22 cellular contexts compared by ENCODE assay signal in genomic region chr5:43045236-43045635, GRCh38. TPM values are rescaled to one million over a fixed set of nuclear protein-coding genes. Genes with fewer than 3 reads are reported as not detected.
DNase-seq lines count a peak whose midpoint lies in the region; ATAC-seq and TF ChIP-seq lines count a peak whose summit lies in the region.
"Had no signal": no experiment of that assay in that cellular context is flagged by ENCODE, and none has a peak within 500 bp of the region (broad histone marks: within the 10 kb centered on the region; RNA-seq: fewer than 3 reads in every experiment).

No MANE protein-coding gene starts in this region.

- no peak overlapping the region for H3K4me3 ChIP-seq in IMR-90 (ENCODE audit: insufficient read depth, low read depth, low read length)
- H3K4me3 ChIP-seq in naive thymus-derived CD4-positive, alpha-beta T cell (ENCODE audit: low read length) = no peak overlapping the region
- H3K4me3 ChIP-seq: pancreas, sigmoid colon had no signal

- dilution Hi-C loops in IMR-90 (cut with HindIII; ENCODE audit: low sequenced_read_pairs, unreplicated experiment) = no loop called here

- TF ChIP-seq RAD21 in IMR-90 (IDR thresholded peaks at IDR 0.05; ENCODE audit: low read length) = no peak

- H2AK5ac ChIP-seq in IMR-90 (ENCODE audit: low read depth, low read length) = no peak overlapping the region

- BruUV-seq in Calu3 (replicated peaks; lab: Mats Ljungman, UMichigan) (no TSS peak), IMR-90 (replicated peaks; lab: Mats Ljungman, UMichigan) (no TSS peak)

- no peak overlapping the region for H4K91ac ChIP-seq in IMR-90 (ENCODE audit: insufficient read depth, low read depth, low read length)

- no peak overlapping the region for H3K18ac ChIP-seq in IMR-90 (ENCODE audit: low read depth, low read length)

- ATAC-seq in IMR-90 (ENCODE audit: low read depth) (no peak), GM18861 (IDR thresholded peaks at IDR 0.05; ENCODE audit: unreplicated experiment) (no peak), GM21360 (IDR thresholded peaks at IDR 0.05; ENCODE audit: unreplicated experiment) (no peak)
- ATAC-seq in naive thymus-derived CD4-positive, alpha-beta T cell = no peak
- ATAC-seq: activated CD8-positive, alpha-beta T cell treated with anti-CD3 and anti-CD28 coated beads for 36 hours; activated naive CD4-positive, alpha-beta T cell treated with anti-CD3 and anti-CD28 coated beads, Interleukin-2, amount 50 U/mL, for 72 hours; foreskin keratinocyte; left cardiac atrium; pancreas had no signal

- H3K27me3 ChIP-seq in IMR-90 (ENCODE audit: control insufficient read depth, insufficient read depth, low read length) = no peaks in the 10 kb centered on the region
- H3K27me3 ChIP-seq in naive thymus-derived CD4-positive, alpha-beta T cell (ENCODE audit: control insufficient read depth in 2 of 2, insufficient read depth in 2 of 2, low read length in 2 of 2) = no peaks in the 10 kb centered on the region
- H3K27me3 ChIP-seq: foreskin keratinocyte, pancreas, tibial nerve had no signal

- no peaks in the 10 kb centered on the region for H3K9me3 ChIP-seq in IMR-90 (ENCODE audit: control insufficient read depth, insufficient read depth, low read length)
- no peaks in the 10 kb centered on the region for H3K9me3 ChIP-seq in naive thymus-derived CD4-positive, alpha-beta T cell (ENCODE audit: control insufficient read depth in 2 of 3, low read length in 3 of 3)
- H3K9me3 ChIP-seq: pancreas, sigmoid colon, tibial nerve had no signal

- no peak for DNase-seq in Calu3
- no peak for DNase-seq in IMR-90
- no peak for DNase-seq in activated naive CD8-positive, alpha-beta T cell treated with anti-CD3 and anti-CD28 coated beads for 36 hours
- DNase-seq in naive thymus-derived CD4-positive, alpha-beta T cell = no peak
- DNase-seq in superior temporal gyrus (ENCODE audit: extremely low spot score) = no peak
- DNase-seq in KBM-7 = no peak
- DNase-seq: activated CD4-positive, CD25-positive, alpha-beta regulatory T cell; activated CD8-positive, alpha-beta T cell treated with anti-CD3 and anti-CD28 coated beads for 36 hours; activated T-cell treated with anti-CD3 and anti-CD28 coated beads, Interleukin-2, amount 50 U/mL, for 1 hour; cortex of kidney; foreskin keratinocyte; left cardiac atrium; NCI-H1105; pancreas; sigmoid colon; stimulated activated naive CD4-positive, alpha-beta T cell treated with Interleukin-2 at 50 U/mL for 16 hours had no signal

- 50% methylated on average over 2 of the region's 4 CpGs; no CpG with 5 or more reads in 1 of the 2 experiments for WGBS in IMR-90 (ENCODE audit: extremely low coverage in 2 of 2, insufficient read length in 1 of 2), 2 experiments

- no peak overlapping the region for H4K5ac ChIP-seq in IMR-90 (ENCODE audit: low read depth, low read length)

- H3K4ac ChIP-seq in IMR-90 (ENCODE audit: low read depth, low read length) = peak overlapping the region; percentile 4; the same call in 1 of the 2 replicates

- peak overlapping the region; percentile 34; the same call in 1 of the 2 replicates for H3K9ac ChIP-seq in IMR-90 (ENCODE audit: low read depth, low read length)

- H2BK5ac ChIP-seq in IMR-90 (ENCODE audit: low read depth, low read length, poor library complexity, severe bottlenecking) = no peak overlapping the region

- H2AFZ ChIP-seq in IMR-90 (replicated peaks; ENCODE audit: low read length, poor library complexity) = no peak overlapping the region

- H3K27me3 Mint-ChIP-seq in Calu3 (ENCODE audit: unreplicated experiment) = no peaks in the 10 kb centered on the region
- H3K27me3 Mint-ChIP-seq in activated naive CD8-positive, alpha-beta T cell treated with anti-CD3 and anti-CD28 coated beads for 36 hours = no peaks in the 10 kb centered on the region
- H3K27me3 Mint-ChIP-seq in naive thymus-derived CD4-positive, alpha-beta T cell = no peaks in the 10 kb centered on the region
- H3K27me3 Mint-ChIP-seq: activated CD8-positive, alpha-beta T cell treated with anti-CD3 and anti-CD28 coated beads for 36 hours had no signal

- H4K20me1 ChIP-seq in IMR-90 (ENCODE audit: insufficient read depth, low read length) = peaks cover 7% of the 10 kb centered on the region; the same call in 1 of the 2 replicates

- peak overlapping the region; percentile 76 for H3K4me3 Mint-ChIP-seq in Calu3 (ENCODE audit: low read depth, unreplicated experiment)
- no peak overlapping the region for H3K4me3 Mint-ChIP-seq in activated naive CD8-positive, alpha-beta T cell treated with anti-CD3 and anti-CD28 coated beads for 36 hours
- H3K4me3 Mint-ChIP-seq in naive thymus-derived CD4-positive, alpha-beta T cell = peak overlapping the region in 8 of 10 donors; percentile 1 to 62 (median 38)
- H3K4me3 Mint-ChIP-seq: activated CD8-positive, alpha-beta T cell treated with anti-CD3 and anti-CD28 coated beads for 36 hours; T-helper 1 cell treated with Interleukin-12 subunit alpha and Interleukin-12 subunit beta and Interleukin-4 antibody, amounts not matched to agents 30 μg/mL and 1 μg/mL, for 36 hours had no signal

- in situ Hi-C loops in IMR-90 (cut with MboI; ENCODE audit: low sequenced_read_pairs) (no loop called here), KBM-7 (cut with MboI; ENCODE audit: low pct_unique_long_range_greater_than_20kb, low sequenced_read_pairs) (no loop called here)

- no peak for TF ChIP-seq CTCF in Calu3 (IDR thresholded peaks at IDR 0.05; ENCODE audit: unreplicated experiment)
- no peak for TF ChIP-seq CTCF in IMR-90 (conservative IDR thresholded peaks at IDR 0.05; ENCODE audit: low read depth, low read length)

- peaks cover 33% of the 10 kb centered on the region for H3K4me1 Mint-ChIP-seq in Calu3 (ENCODE audit: low read depth, unreplicated experiment)
- peaks cover 49% of the 10 kb centered on the region for H3K4me1 Mint-ChIP-seq in activated naive CD8-positive, alpha-beta T cell treated with anti-CD3 and anti-CD28 coated beads for 36 hours
- peaks cover 9 to 52% (median 41%) of the 10 kb centered on the region in 7 donors for H3K4me1 Mint-ChIP-seq in naive thymus-derived CD4-positive, alpha-beta T cell

- H3K27ac Mint-ChIP-seq in Calu3 (ENCODE audit: unreplicated experiment) = peak overlapping the region; percentile 90
- peak overlapping the region; percentile 25 for H3K27ac Mint-ChIP-seq in activated naive CD8-positive, alpha-beta T cell treated with anti-CD3 and anti-CD28 coated beads for 36 hours
- peak overlapping the region in 3 of 9 donors; percentile 21 to 41 (median 31) for H3K27ac Mint-ChIP-seq in naive thymus-derived CD4-positive, alpha-beta T cell
- H3K27ac Mint-ChIP-seq: activated CD8-positive, alpha-beta T cell treated with anti-CD3 and anti-CD28 coated beads for 36 hours; activated naive CD4-positive, alpha-beta T cell treated with anti-CD3 and anti-CD28 coated beads, Interleukin-2, amount 50 U/mL, for 72 hours; brain; T-helper 1 cell treated with Interleukin-12 subunit alpha and Interleukin-12 subunit beta and Interleukin-4 antibody, amounts not matched to agents 30 μg/mL and 1 μg/mL, for 36 hours had no signal

- peaks cover 67% of the 10 kb centered on the region for H3K36me3 Mint-ChIP-seq in Calu3 (ENCODE audit: insufficient read depth, unreplicated experiment)
- H3K36me3 Mint-ChIP-seq in activated naive CD8-positive, alpha-beta T cell treated with anti-CD3 and anti-CD28 coated beads for 36 hours = peaks cover 13% of the 10 kb centered on the region
- peaks cover 0 to 36% (median 27%) of the 10 kb centered on the region in 5 donors for H3K36me3 Mint-ChIP-seq in naive thymus-derived CD4-positive, alpha-beta T cell
- H3K36me3 Mint-ChIP-seq: brain had no signal

- no peaks in the 10 kb centered on the region for H3K36me3 ChIP-seq in IMR-90 (ENCODE audit: control insufficient read depth, insufficient read depth, low read length)
- peaks cover 0 to 10% (median 0%) of the 10 kb centered on the region in 3 experiments for H3K36me3 ChIP-seq in naive thymus-derived CD4-positive, alpha-beta T cell (ENCODE audit: control insufficient read depth in 2 of 3, insufficient read depth in 3 of 3, low read length in 3 of 3)
- H3K36me3 ChIP-seq: pancreas, sigmoid colon had no signal

- H2BK120ac ChIP-seq in IMR-90 (ENCODE audit: low read depth, low read length) = no peak overlapping the region

- TF ChIP-seq POLR2A in IMR-90 (IDR thresholded peaks at IDR 0.05; ENCODE audit: low read depth, low read length) = no peak

- no peak overlapping the region for H2BK15ac ChIP-seq in IMR-90 (ENCODE audit: low read depth, low read length)

- POLR2A ChIA-PET in IMR-90 (lab: Charles Lee; ENCODE audit: unreplicated experiment) = interaction anchor here (0.5 to 0.7 kb wide), 4 partner anchors 25 to 439 kb away, joined by 3 to 5 read pairs (median 4); partner anchors contain the start of gene TMEM267
- POLR2A ChIA-PET in naive thymus-derived CD4-positive, alpha-beta T cell (lab: Charles Lee) = interaction anchor here (1.0 to 12.8 kb wide), 6 partner anchors 16 to 96 kb away, joined by 3 to 1055 read pairs (median 516); no protein-coding TSS in a partner anchor

- H3K23ac ChIP-seq in IMR-90 (ENCODE audit: low read depth, low read length) = peak overlapping the region; percentile 54

- peak overlapping the region; percentile 19 for H2AK9ac ChIP-seq in IMR-90 (replicated peaks; ENCODE audit: low read depth, low read length, poor library complexity)

- peaks cover 5% of the 10 kb centered on the region; the same call in 1 of the 2 replicates for H3K4me1 ChIP-seq in IMR-90 (ENCODE audit: control insufficient read depth, insufficient read depth, low read length)
- H3K4me1 ChIP-seq in naive thymus-derived CD4-positive, alpha-beta T cell (ENCODE audit: control insufficient read depth in 2 of 2, insufficient read depth in 2 of 2, low read length in 2 of 2) = peaks cover 7 to 15% of the 10 kb centered on the region in 2 donors
- H3K4me1 ChIP-seq: pancreas had no signal

- no peak overlapping the region for H3K27ac ChIP-seq in IMR-90 (ENCODE audit: insufficient read depth, low read length)
- H3K27ac ChIP-seq in naive thymus-derived CD4-positive, alpha-beta T cell (ENCODE audit: low read depth, low read length) = no peak overlapping the region
- H3K27ac ChIP-seq: foreskin keratinocyte, pancreas had no signal

- H3K4me2 ChIP-seq in IMR-90 (ENCODE audit: low read depth, low read length) = peak overlapping the region; percentile 91; the same call in 1 of the 2 replicates

- CTCF ChIA-PET in Calu3 (lab: Charles Lee) (interaction anchor here (0.6 to 2.4 kb wide), 4 partner anchors 16 to 133 kb away, joined by 3 to 10 read pairs (median 4); no protein-coding TSS in a partner anchor), IMR-90 (lab: Yijun Ruan, JAX) (interaction anchor here (1.0 kb wide), 1 partner anchor 137 kb away, joined by 3 read pairs; no protein-coding TSS in a partner anchor)
- CTCF ChIA-PET in naive thymus-derived CD4-positive, alpha-beta T cell (lab: Charles Lee) = interaction anchor here (0.8 to 1.0 kb wide), 3 partner anchors 19 to 59 kb away, joined by 3 to 6 read pairs (median 3); no protein-coding TSS in a partner anchor

- no peak overlapping the region for H4K8ac ChIP-seq in IMR-90 (ENCODE audit: low read depth in 2 of 2, low read length in 2 of 2)

- no peaks in the 10 kb centered on the region for H3K9me3 Mint-ChIP-seq in Calu3 (ENCODE audit: low read depth, unreplicated experiment)
- no peaks in the 10 kb centered on the region for H3K9me3 Mint-ChIP-seq in activated naive CD8-positive, alpha-beta T cell treated with anti-CD3 and anti-CD28 coated beads for 36 hours
- H3K9me3 Mint-ChIP-seq in naive thymus-derived CD4-positive, alpha-beta T cell = peaks cover 0 to 23% (median 0%) of the 10 kb centered on the region in 11 donors
- H3K9me3 Mint-ChIP-seq: activated CD8-positive, alpha-beta T cell treated with anti-CD3 and anti-CD28 coated beads for 36 hours; activated naive CD4-positive, alpha-beta T cell treated with anti-CD3 and anti-CD28 coated beads, Interleukin-2, amount 50 U/mL, for 72 hours; brain; T-helper 1 cell treated with Interleukin-12 subunit alpha and Interleukin-12 subunit beta and Interleukin-4 antibody, amounts not matched to agents 30 μg/mL and 1 μg/mL, for 36 hours had no signal

- H2BK20ac ChIP-seq in IMR-90 (ENCODE audit: low read depth, low read length) = no peak overlapping the region

- 0 out of 2 replicates have a peak, but pooled peaks cover 5% of the 10 kb centered on the region for H3K9me1 ChIP-seq in IMR-90 (ENCODE audit: insufficient read depth, low read length)

- peak overlapping the region; percentile 31; the same call in 1 of the 2 replicates for H3K14ac ChIP-seq in IMR-90 (replicated peaks; ENCODE audit: low read depth, low read length)

- H3K56ac ChIP-seq in IMR-90 (ENCODE audit: extremely low read depth, insufficient read depth, low read length) = no peak overlapping the region

- intact Hi-C loops in Calu3 (cut with micrococcal nuclease; ENCODE audit: unreplicated experiment) (loop anchor here (1.0 kb wide), 1 partner anchor 19 kb away; no protein-coding TSS in a partner anchor), IMR-90 (cut with micrococcal nuclease) (no loop called here)
- intact Hi-C loops in naive thymus-derived CD4-positive, alpha-beta T cell (cut with micrococcal nuclease) = loop anchor here in 1 of 2 donors (10.0 kb wide), 1 partner anchor 1760 kb away; the partner anchor contains the start of gene MRPS30

- peaks cover 15 to 53% of the 10 kb centered on the region in 2 experiments for H3K79me1 ChIP-seq in IMR-90 (ENCODE audit: low read depth in 1 of 2, low read length in 2 of 2)

RNA-seq across cellular contexts. Expression of gene ANXA2R, which starts 5.1 kb away (rescaled TPM):
- 8.0 and 9.4 TPM in 2 replicates for total RNA-seq in Calu3 (2022)
- total RNA-seq in IMR-90 (2012; rRNA removed) = 1.3 and 1.4 TPM in 2 replicates
- 2.5 and 3.6 TPM in 2 replicates for polyA plus RNA-seq in IMR-90 (2012; rRNA removed)
- polyA plus RNA-seq in IMR-90 (2012; cell fraction: cytosol; rRNA removed) = 3.5 and 4.5 TPM in 2 replicates
- 3.9 and 4.1 TPM in 2 replicates for polyA plus RNA-seq in IMR-90 (2012; cell fraction: nucleus; rRNA removed; ENCODE audit: low replicate concordance)
- 1 to 10 TPM; 8.5 to 9.9 TPM for total RNA-seq in activated naive CD8-positive, alpha-beta T cell treated with anti-CD3 and anti-CD28 coated beads for 36 hours
- 10 to 100 TPM; 13.2 to 61.4 (median 42.0) TPM for total RNA-seq in naive thymus-derived CD4-positive, alpha-beta T cell
- polyA plus RNA-seq in naive thymus-derived CD4-positive, alpha-beta T cell = 10 to 100 TPM; 55.7 to 70.2 TPM
